In genomic region chr13:61760102-61760501, GRCh38 we compare ENCODE assay signal across 1 cellular context.
TF ChIP-seq lines count a peak whose summit lies in the region.

No MANE protein-coding gene starts in this region.

TF ChIP-seq in HepG2, 621 proteins besides CTCF, POLR2A, EP300 and RAD21 (continued from another document):
- TF ChIP-seq ZBTB40 (IDR thresholded peaks at IDR 0.05) = peak; percentile 74
- TF ChIP-seq ZBTB40 (CRISPR knock-in tag; IDR thresholded peaks at IDR 0.05) = no peak
- no peak for TF ChIP-seq SMAD1 (CRISPR knock-in tag; IDR thresholded peaks at IDR 0.05; ENCODE audit: borderline replicate concordance, low read depth)
